8 cellular contexts compared by ENCODE assay signal in genomic region chr5:62256161-62257017, GRCh38. TPM values are rescaled to one million over a fixed set of nuclear protein-coding genes. Genes with fewer than 3 reads are reported as not detected.
DNase-seq lines count a peak whose midpoint lies in the region; ATAC-seq and TF ChIP-seq lines count a peak whose summit lies in the region.

No MANE protein-coding gene starts in this region.

- TF ChIP-seq CTCF in mammary epithelial cell (conservative IDR thresholded peaks at IDR 0.05 in 1 of 2, IDR thresholded peaks at IDR 0.05 in 1 of 2; ENCODE audit: extremely low read depth in 1 of 2, insufficient read depth in 1 of 2, low read depth in 1 of 2, low read length in 2 of 2) (no peak), breast epithelium (IDR thresholded peaks at IDR 0.05) (no peak), Peyer's patch (IDR thresholded peaks at IDR 0.05) (no peak)

- in situ Hi-C loops in mammary epithelial cell (cut with MboI; ENCODE audit: low sequenced_read_pairs in 2 of 2): no loop called here

- 57% methylated on average over 7 of the region's 8 CpGs for WGBS in mammary epithelial cell (ENCODE audit: low coverage, missing lambda C conversion rate)

- H3K36me3 ChIP-seq in mammary epithelial cell (ENCODE audit: insufficient read depth, low read length) (no peaks in the 10 kb centered on the region), breast epithelium (no peaks in the 10 kb centered on the region), Peyer's patch (no peaks in the 10 kb centered on the region)

- no peak for TF ChIP-seq POLR2A in breast epithelium (IDR thresholded peaks at IDR 0.05)
- no peak for TF ChIP-seq POLR2A in Peyer's patch (IDR thresholded peaks at IDR 0.05)

- H2AFZ ChIP-seq in mammary epithelial cell (ENCODE audit: low read depth, low read length): peak overlapping the region; percentile 23

- no peaks in the 10 kb centered on the region for H4K20me1 ChIP-seq in mammary epithelial cell (ENCODE audit: insufficient read depth, low read length)

- H3K27me3 ChIP-seq in mammary epithelial cell (ENCODE audit: insufficient read depth, low read length): no peaks in the 10 kb centered on the region
- H3K27me3 ChIP-seq in breast epithelium: no peaks in the 10 kb centered on the region
- H3K27me3 ChIP-seq in Peyer's patch: no peaks in the 10 kb centered on the region

- no TSS peak for BruUV-seq in mammary epithelial cell (replicated peaks; lab: Mats Ljungman, UMichigan)

- ATAC-seq in HG03097 (IDR thresholded peaks at IDR 0.05; ENCODE audit: low FRiP score, unreplicated experiment): peak; percentile 46

- H3K4me2 ChIP-seq in mammary epithelial cell (ENCODE audit: insufficient read depth, low read depth, low read length): no peak overlapping the region

- H3K79me2 ChIP-seq in mammary epithelial cell (ENCODE audit: insufficient read depth, low read length): no peaks in the 10 kb centered on the region

- H3K9me3 ChIP-seq in mammary epithelial cell (replicated peaks; ENCODE audit: insufficient read depth, low read length): no peaks in the 10 kb centered on the region
- H3K9me3 ChIP-seq in breast epithelium: no peaks in the 10 kb centered on the region
- no peaks in the 10 kb centered on the region for H3K9me3 ChIP-seq in Peyer's patch

- CTCF ChIA-PET in mammary epithelial cell (lab: Charles Lee; ENCODE audit: low non-redundant PET): no interaction called here

- DNase-seq in mammary epithelial cell: no peak
- no peak for DNase-seq in breast epithelium (ENCODE audit: low spot score in 2 of 2)
- DNase-seq in activated T-cell treated with anti-CD3 and anti-CD28 coated beads, Interleukin-2, amount 50 U/mL, for 1 hour: peak; percentile 29
- DNase-seq in retina: peak; percentile 17
- DNase-seq in NK-92 treated with Interleukin-12 subunit alpha and Interleukin-12 subunit beta, amount 100 ng/mL, for 24 hours (lab: John Stamatoyannopoulos, UW): no peak
- DNase-seq in cerebellar nuclear complex (lab: John Stamatoyannopoulos, UW): no peak
- no peak for DNase-seq in Peyer's patch

- H3K9ac ChIP-seq in mammary epithelial cell (ENCODE audit: insufficient read depth, low read length): no peak overlapping the region

- H3K27ac ChIP-seq in mammary epithelial cell (ENCODE audit: insufficient read depth, low read depth, low read length) (no peak overlapping the region), breast epithelium (no peak overlapping the region), Peyer's patch (peak overlapping the region in 1 of 4 donors; percentile 34)

- no peak overlapping the region for H3K4me3 ChIP-seq in mammary epithelial cell (replicated peaks in 1 of 3; ENCODE audit: insufficient read depth in 1 of 3, low read depth in 2 of 3, low read length in 3 of 3)
- no peak overlapping the region for H3K4me3 ChIP-seq in breast epithelium
- no peak overlapping the region for H3K4me3 ChIP-seq in Peyer's patch

- H3K4me1 ChIP-seq in mammary epithelial cell (ENCODE audit: insufficient read depth, low read length): no peaks in the 10 kb centered on the region
- no peaks in the 10 kb centered on the region for H3K4me1 ChIP-seq in breast epithelium
- no peaks in the 10 kb centered on the region for H3K4me1 ChIP-seq in Peyer's patch

- dilution Hi-C loops in mammary epithelial cell (cut with HindIII; ENCODE audit: low sequenced_read_pairs): no loop called here

- intact Hi-C loops in mammary epithelial cell (cut with micrococcal nuclease): no loop called here
- intact Hi-C loops in breast epithelium (cut with DNase I; ENCODE audit: low total_unique reads): no loop called here

RNA-seq across cellular contexts. Expression of gene KIF2A, which starts 49.6 kb away (rescaled TPM):
- 10 to 100 TPM; 35.2 to 56.5 TPM for total RNA-seq in mammary epithelial cell
- polyA plus RNA-seq in mammary epithelial cell: 23.4 TPM
- polyA minus RNA-seq in mammary epithelial cell: 49.3 TPM
- total RNA-seq in breast epithelium: 10 to 100 TPM; 50.8 to 57.4 (median 51.7) TPM
- total RNA-seq in Peyer's patch: 10 to 100 TPM; 38.3 to 71.8 (median 41.6) TPM

Comparison
In these comparisons a context has a peak if more than half of its experiments do, and no peak if none do; other contexts are left out.
1. DNase-seq: peak in activated T-cell treated with anti-CD3 and anti-CD28 coated beads, Interleukin-2, amount 50 U/mL, for 1 hour (single experiment) and retina (single experiment); none in mammary epithelial cell (single experiment), breast epithelium (0 of 2), NK-92 treated with Interleukin-12 subunit alpha and Interleukin-12 subunit beta, amount 100 ng/mL, for 24 hours (single experiment), cerebellar nuclear complex (0 of 2) and Peyer's patch (0 of 3).